In the genomic region with DNA sequence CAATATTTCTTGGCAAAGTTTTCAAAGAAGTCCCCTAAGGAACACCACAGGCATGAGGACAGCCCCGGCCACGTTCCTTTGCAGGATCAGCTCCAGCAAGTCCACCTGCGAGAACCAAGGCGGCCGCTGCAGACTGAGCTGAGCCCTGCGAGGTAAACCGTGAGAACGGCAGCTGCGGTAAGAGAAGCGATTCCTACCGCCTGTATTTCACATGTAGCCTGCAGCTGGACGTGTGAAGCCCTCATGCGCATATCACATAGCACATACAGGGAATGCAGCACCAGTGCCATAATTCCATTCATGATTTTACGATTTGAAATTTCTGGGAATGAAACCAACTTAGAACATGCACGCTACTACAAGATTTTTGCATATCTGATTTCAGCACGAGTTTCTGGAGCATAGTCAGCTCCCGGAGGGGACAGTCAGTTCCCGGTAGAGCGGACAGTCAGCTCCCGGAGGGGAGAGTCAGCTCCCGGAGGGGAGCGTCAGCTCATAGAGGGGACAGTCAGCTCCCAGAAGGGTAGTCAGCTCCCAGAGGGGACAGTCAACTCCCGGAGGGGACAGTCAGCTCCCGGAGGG, we compare ENCODE assay signal across 13 cellular contexts. TPM values are rescaled to one million over a fixed set of nuclear protein-coding genes. Genes with fewer than 3 reads are reported as not detected.
DNase-seq lines count a peak whose midpoint lies in the region; ATAC-seq, FAIRE-seq and TF ChIP-seq lines count a peak whose summit lies in the region.
"Had no signal": no experiment of that assay in that cellular context is flagged by ENCODE, and none has a peak within 500 bp of the region (broad histone marks: within the 10 kb centered on the region; RNA-seq: fewer than 3 reads in every experiment).

No MANE protein-coding gene starts in this region.

- no peak for FAIRE-seq in kidney (lab: Jason Lieb, UNC)

- H3K36me3 ChIP-seq in left ventricle myocardium inferior (no peaks in the 10 kb centered on the region), kidney (ENCODE audit: control insufficient read depth in 1 of 2, insufficient read depth in 2 of 2, low read length in 2 of 2) (no peaks in the 10 kb centered on the region), upper lobe of right lung (no peaks in the 10 kb centered on the region), MG63 (no peaks in the 10 kb centered on the region)

- H3K9ac ChIP-seq in kidney (ENCODE audit: low read length in 2 of 2) = no peak overlapping the region
- H3K9ac ChIP-seq: KMS-11 had no signal

- TF ChIP-seq CTCF in left ventricle myocardium inferior (IDR thresholded peaks at IDR 0.05; ENCODE audit: borderline replicate concordance) (no peak), kidney (IDR thresholded peaks at IDR 0.05; ENCODE audit: borderline replicate concordance, extremely low read depth, insufficient read depth) (no peak), upper lobe of right lung (IDR thresholded peaks at IDR 0.05) (no peak)

- ATAC-seq in left cardiac atrium (no peak), upper lobe of right lung (no peak)
- ATAC-seq: stimulated activated naive CD8-positive, alpha-beta T cell treated with anti-CD3 and anti-CD28 coated beads, Interleukin-15, Interleukin-2, amounts not matched to agents 100 U/mL and 50 U/mL, for 24 hours had no signal

- H3K9me3 ChIP-seq in left ventricle myocardium inferior (replicated peaks) (no peaks in the 10 kb centered on the region), kidney (ENCODE audit: control insufficient read depth in 1 of 2, low read length in 2 of 2) (no peaks in the 10 kb centered on the region), upper lobe of right lung (no peaks in the 10 kb centered on the region), MG63 (no peaks in the 10 kb centered on the region)

- no peak overlapping the region for H3K27ac ChIP-seq in left ventricle myocardium inferior (replicated peaks)
- H3K27ac ChIP-seq in kidney (ENCODE audit: low read depth in 2 of 2, low read length in 2 of 2) = no peak overlapping the region
- H3K27ac ChIP-seq in upper lobe of right lung = no peak overlapping the region
- H3K27ac ChIP-seq: KMS-11 had no signal

- H3K4me1 ChIP-seq in left ventricle myocardium inferior (peaks cover 16% of the 10 kb centered on the region), kidney (ENCODE audit: control insufficient read depth in 1 of 2, insufficient read depth in 1 of 2, low read depth in 1 of 2, low read length in 2 of 2) (peaks cover 0 to 2% of the 10 kb centered on the region in 2 donors), upper lobe of right lung (peaks cover 10% of the 10 kb centered on the region)

- H3K27me3 ChIP-seq in left ventricle myocardium inferior (ENCODE audit: low read depth) (peaks cover 81% of the 10 kb centered on the region), upper lobe of right lung (peaks cover 40% of the 10 kb centered on the region), MG63 (no peaks in the 10 kb centered on the region)

- DNase-seq in left ventricle myocardium inferior = no peak
- no peak for DNase-seq in left cardiac atrium
- DNase-seq in amniotic stem cell (lab: John Stamatoyannopoulos, UW) = peak; percentile 68
- DNase-seq in kidney = peak; percentile 81
- DNase-seq in upper lobe of right lung = peak; percentile 55
- no peak for DNase-seq in mesenteric fat pad (ENCODE audit: low spot score)
- no peak for DNase-seq in MG63
- no peak for DNase-seq in NOMO-1 treated with dmso at 0.1 percent for 144 hours (lab: John Stamatoyannopoulos, UW; ENCODE audit: unreplicated experiment)
- DNase-seq: central memory CD4-positive, alpha-beta T cell; stimulated activated CD4-positive, alpha-beta T cell treated with anti-CD3 and anti-CD28 coated beads, Interleukin-12 subunit alpha, Interleukin-12 subunit beta, amount 100 ng/mL, for 4 hours; stimulated activated naive CD8-positive, alpha-beta T cell treated with anti-CD3 and anti-CD28 coated beads, Interleukin-15, Interleukin-2, amounts not matched to agents 100 U/mL and 50 U/mL, for 24 hours had no signal

- intact Hi-C loops in left ventricle myocardium inferior (cut with micrococcal nuclease) = no loop called here
- intact Hi-C loops in left cardiac atrium (cut with DNase I) = no loop called here
- intact Hi-C loops in kidney (cut with DNase I) = no loop called here
- intact Hi-C loops in upper lobe of right lung (cut with DNase I) = no loop called here

- H3K4me3 ChIP-seq in left ventricle myocardium inferior = peak overlapping the region; percentile 40
- peak overlapping the region in 1 of 2 donors; percentile 37 for H3K4me3 ChIP-seq in kidney (ENCODE audit: low read length in 2 of 2)
- peak overlapping the region; percentile 3 for H3K4me3 ChIP-seq in upper lobe of right lung
- H3K4me3 ChIP-seq in MG63 = no peak overlapping the region

RNA-seq across cellular contexts. Expression of a gene that starts 41.7 kb away (rescaled TPM):
- total RNA-seq in left ventricle myocardium inferior (22.4 TPM), left cardiac atrium (10 to 100 TPM; 21.6 to 29.0 TPM), kidney (25.5 TPM), upper lobe of right lung (25.2 TPM), mesenteric fat pad (54.1 TPM)
- 22.0 TPM for polyA plus RNA-seq in kidney (ENCODE audit: insufficient read depth, low read depth, low replicate concordance)
- total RNA-seq in MG63 (2014; rRNA removed; shearing (Covaris generic); ENCODE audit: low replicate concordance) = 41.7 and 59.5 TPM in 2 replicates

RNA-seq across cellular contexts. Expression of a gene that starts 60.0 kb away (rescaled TPM):
- total RNA-seq in left ventricle myocardium inferior (not detected), left cardiac atrium (under 1 TPM in 1 of 2 donors, not detected in 1; 0.27 TPM), kidney (2.9 TPM), upper lobe of right lung (0.20 TPM), mesenteric fat pad (0.22 TPM)
- polyA plus RNA-seq in kidney (ENCODE audit: insufficient read depth, low read depth, low replicate concordance) = 10.2 TPM
- not detected in 2 replicates for total RNA-seq in MG63 (2014; rRNA removed; shearing (Covaris generic); ENCODE audit: low replicate concordance)
- total RNA-seq: activated CD8-positive, alpha-beta memory T cell treated with anti-CD3 and anti-CD28 coated beads for 36 hours had no signal

Comparison
In these comparisons a context has a peak if more than half of its experiments do, and no peak if none do; other contexts are left out.
1. DNase-seq: peak in amniotic stem cell (single experiment), kidney (single experiment) and upper lobe of right lung (single experiment); none in left ventricle myocardium inferior (single experiment), left cardiac atrium (single experiment), mesenteric fat pad (single experiment), MG63 (single experiment) and NOMO-1 treated with dmso at 0.1 percent for 144 hours (single experiment).